11 cellular contexts compared by ENCODE assay signal in the genomic region with DNA sequence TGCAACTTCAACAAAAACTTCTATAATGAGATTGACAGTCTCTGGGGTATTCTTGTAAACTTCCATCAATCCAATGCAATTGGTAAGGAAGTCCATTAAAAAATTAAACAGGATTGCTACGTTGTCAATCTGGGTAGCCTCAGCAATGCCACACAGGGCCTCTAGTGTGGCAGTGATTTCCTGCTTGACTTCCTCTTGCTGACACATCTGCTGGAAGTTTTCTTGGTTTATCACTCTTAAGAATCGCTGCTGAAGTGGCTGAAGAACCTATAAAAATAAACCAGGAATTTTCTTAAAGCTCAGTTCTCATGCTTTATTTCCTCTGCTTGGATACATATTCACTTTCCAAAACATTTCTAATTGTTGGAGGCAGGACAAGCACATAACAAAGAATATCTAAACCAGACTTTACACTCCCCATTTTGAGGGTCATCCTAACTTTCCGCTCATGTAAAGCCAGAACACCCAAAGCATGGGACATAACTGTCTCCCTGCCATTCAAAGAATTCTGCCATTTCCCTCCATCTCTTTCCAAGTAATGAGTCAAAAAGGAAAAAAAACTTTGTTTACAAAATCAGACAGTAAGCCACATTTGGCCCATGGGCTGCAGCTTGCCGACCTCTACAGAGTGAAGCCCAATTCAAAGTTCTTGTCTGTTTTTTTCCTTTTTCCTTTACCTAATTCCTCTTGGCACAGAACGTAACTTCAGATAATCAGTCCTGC. TPM values are rescaled to one million over a fixed set of nuclear protein-coding genes. Genes with fewer than 3 reads are reported as not detected.
DNase-seq lines count a peak whose midpoint lies in the region; ATAC-seq and TF ChIP-seq lines count a peak whose summit lies in the region.
"Had no signal": no experiment of that assay in that cellular context is flagged by ENCODE, and none has a peak within 500 bp of the region (broad histone marks: within the 10 kb centered on the region; RNA-seq: fewer than 3 reads in every experiment).

No MANE protein-coding gene starts in this region.

- intact Hi-C loops in spleen (cut with DNase I; ENCODE audit: low total_unique reads) = no loop called here

- no peaks in the 10 kb centered on the region for H3K27me3 ChIP-seq in spleen (replicated peaks in 1 of 7)

- TF ChIP-seq CTCF in AG10803 (conservative IDR thresholded peaks at IDR 0.05; ENCODE audit: low read length) = no peak
- peak in 1 of 11 experiments; percentile 10 for TF ChIP-seq CTCF in spleen (IDR thresholded peaks at IDR 0.05 in 8 of 11, conservative IDR thresholded peaks at IDR 0.05 in 3 of 11)

- H3K27me3 Mint-ChIP-seq in activated naive CD8-positive, alpha-beta T cell treated with anti-CD3 and anti-CD28 coated beads, Interleukin-2, amount 10 ng/mL, durations not matched to agents 7 days and 5 days = no peaks in the 10 kb centered on the region

- POLR2A ChIA-PET in activated naive CD8-positive, alpha-beta T cell treated with anti-CD3 and anti-CD28 coated beads, Interleukin-2, amount 10 ng/mL, durations not matched to agents 7 days and 5 days (lab: Charles Lee) = no interaction called here

- TF ChIP-seq POLR2A in spleen (IDR thresholded peaks at IDR 0.05) = no peak

- H3K36me3 ChIP-seq in mesodermal cell (ENCODE audit: control insufficient read depth, insufficient read depth, low read length) (peaks cover 32% of the 10 kb centered on the region), spleen (peaks cover 0 to 91% (median 28%) of the 10 kb centered on the region in 6 donors)

- no peaks in the 10 kb centered on the region for H3K9me3 ChIP-seq in mesodermal cell (ENCODE audit: control insufficient read depth, low read length)
- H3K9me3 ChIP-seq in spleen = no peaks in the 10 kb centered on the region

- DNase-seq in AG10803 (ENCODE audit: low read depth) (peak; percentile 35), HCEC 1CT (peak; percentile 30), spleen (no peak), mesenteric fat pad (ENCODE audit: low spot score) (no peak), NCI-H1436 (lab: John Stamatoyannopoulos, UW) (no peak), NCI-H748 treated with DMSO at 0.1 percent for 48 hours (lab: John Stamatoyannopoulos, UW) (no peak)
- DNase-seq in activated naive CD8-positive, alpha-beta T cell treated with anti-CD3 and anti-CD28 coated beads, Interleukin-2, amount 10 ng/mL, durations not matched to agents 7 days and 5 days = no peak
- DNase-seq: activated CD4-positive, alpha-beta T cell treated with anti-CD3 and anti-CD28 coated beads for 1 hour; activated naive CD4-positive, alpha-beta T cell treated with Interleukin-2 at 50 U/mL for 16 hours had no signal

- peaks cover 17% of the 10 kb centered on the region for H3K4me1 ChIP-seq in mesodermal cell (ENCODE audit: control insufficient read depth, insufficient read depth, low read length, poor library complexity, severe bottlenecking)
- H3K4me1 ChIP-seq in spleen = peaks cover 0 to 19% (median 9%) of the 10 kb centered on the region in 6 donors

- ATAC-seq in activated naive CD8-positive, alpha-beta T cell treated with anti-CD3 and anti-CD28 coated beads, Interleukin-2, amount 10 ng/mL, durations not matched to agents 7 days and 5 days (ENCODE audit: low read depth) = no peak

- 86 to 93% methylated on average over 3 to 4 of the region's 5 CpGs for WGBS in mesodermal cell (ENCODE audit: insufficient coverage in 2 of 2), 2 experiments
- WGBS in spleen, 5 donors = 54 to 61% (median 56%) methylated on average over 5 of the region's 5 CpGs

- H3K36me3 Mint-ChIP-seq in activated naive CD8-positive, alpha-beta T cell treated with anti-CD3 and anti-CD28 coated beads, Interleukin-2, amount 10 ng/mL, durations not matched to agents 7 days and 5 days = peaks cover 16% of the 10 kb centered on the region

- H3K27ac ChIP-seq in mesodermal cell (ENCODE audit: low read depth, low read length, severe bottlenecking) (peak overlapping the region; percentile 51), spleen (no peak overlapping the region)

- H3K4me1 Mint-ChIP-seq in activated naive CD8-positive, alpha-beta T cell treated with anti-CD3 and anti-CD28 coated beads, Interleukin-2, amount 10 ng/mL, durations not matched to agents 7 days and 5 days = peaks cover 12% of the 10 kb centered on the region

- H3K9me3 Mint-ChIP-seq in activated naive CD8-positive, alpha-beta T cell treated with anti-CD3 and anti-CD28 coated beads, Interleukin-2, amount 10 ng/mL, durations not matched to agents 7 days and 5 days = no peaks in the 10 kb centered on the region

- H3K4me3 ChIP-seq in AG10803 (ENCODE audit: low read length) (no peak overlapping the region), mesodermal cell (ENCODE audit: extremely low read depth, insufficient read depth, low read length, poor library complexity, severe bottlenecking) (no peak overlapping the region), spleen (no peak overlapping the region)
- H3K4me3 ChIP-seq: lung had no signal

- H3K27ac Mint-ChIP-seq in activated naive CD8-positive, alpha-beta T cell treated with anti-CD3 and anti-CD28 coated beads, Interleukin-2, amount 10 ng/mL, durations not matched to agents 7 days and 5 days = no peak overlapping the region

- H3K4me3 Mint-ChIP-seq in activated naive CD8-positive, alpha-beta T cell treated with anti-CD3 and anti-CD28 coated beads, Interleukin-2, amount 10 ng/mL, durations not matched to agents 7 days and 5 days = peak overlapping the region; percentile 15

RNA-seq across cellular contexts. Expression of a gene that starts 23.2 kb away (rescaled TPM):
- total RNA-seq in activated naive CD8-positive, alpha-beta T cell treated with anti-CD3 and anti-CD28 coated beads, Interleukin-2, amount 10 ng/mL, durations not matched to agents 7 days and 5 days = 1 to 10 TPM; 7.1 to 9.0 TPM
- 7.3 TPM for polyA plus RNA-seq in mesodermal cell (2013, experiment 1 of 2)
- 8.4 TPM for polyA plus RNA-seq in mesodermal cell (2013, experiment 2 of 2)
- 1 to 10 TPM; 3.8 to 8.9 (median 7.0) TPM for total RNA-seq in spleen
- 10 to 100 TPM in 1 of 3 donors, 1 to 10 TPM in 2; 5.7 to 10.1 (median 8.0) TPM for polyA plus RNA-seq in spleen
- 9.0 TPM for total RNA-seq in mesenteric fat pad

Comparison
In these comparisons a context has a peak if more than half of its experiments do, and no peak if none do; other contexts are left out.
1. DNase-seq: peak in AG10803 (single experiment) and HCEC 1CT (single experiment); none in activated naive CD8-positive, alpha-beta T cell treated with anti-CD3 and anti-CD28 coated beads, Interleukin-2, amount 10 ng/mL, durations not matched to agents 7 days and 5 days (single experiment), spleen (single experiment), mesenteric fat pad (single experiment), NCI-H1436 (single experiment) and NCI-H748 treated with DMSO at 0.1 percent for 48 hours (single experiment).